In genomic region chr5:28984642-28985041, GRCh38 we compare ENCODE assay signal across 33 cellular contexts.
DNase-seq lines count a peak whose midpoint lies in the region; ATAC-seq, FAIRE-seq and TF ChIP-seq lines count a peak whose summit lies in the region.
"Had no signal": no experiment of that assay in that cellular context is flagged by ENCODE, and none has a peak within 500 bp of the region (broad histone marks: within the 10 kb centered on the region; RNA-seq: fewer than 3 reads in every experiment).

No MANE protein-coding gene starts in this region.

- POLR2A ChIA-PET in HepG2 (lab: Yijun Ruan, JAX) (no interaction called here), A549 (lab: Yijun Ruan, JAX) (no interaction called here), IMR-90 (lab: Charles Lee; ENCODE audit: unreplicated experiment) (no interaction called here), K562 (lab: Yijun Ruan, JAX) (no interaction called here)

- no peak overlapping the region for H3K4me3 ChIP-seq in HepG2 (replicated peaks in 1 of 3; ENCODE audit: insufficient read depth in 1 of 3, low read depth in 2 of 3, low read length in 3 of 3)
- H3K4me3 ChIP-seq in right lobe of liver, result no peak overlapping the region
- no peak overlapping the region for H3K4me3 ChIP-seq in A549
- H3K4me3 ChIP-seq in IMR-90 (ENCODE audit: insufficient read depth, low read depth, low read length), result no peak overlapping the region
- no peak overlapping the region for H3K4me3 ChIP-seq in K562
- no peak overlapping the region for H3K4me3 ChIP-seq in testis
- H3K4me3 ChIP-seq: BLaER1; BLaER1 treated with 17β-estradiol and CSF1 and Interleukin-3, amounts not matched to agents 10 nM and 100 nM had no signal

- H3K4me2 ChIP-seq in HepG2 (ENCODE audit: low read depth, low read length) (no peak overlapping the region), A549 (no peak overlapping the region), IMR-90 (ENCODE audit: low read depth, low read length) (no peak overlapping the region), K562 (ENCODE audit: insufficient read depth, low read length) (no peak overlapping the region)
- H3K4me2 ChIP-seq: BLaER1; BLaER1 treated with 17β-estradiol and CSF1 and Interleukin-3, amounts not matched to agents 10 nM and 100 nM had no signal

- H3K9me1 ChIP-seq in IMR-90 (ENCODE audit: insufficient read depth, low read length) (no peaks in the 10 kb centered on the region), K562 (ENCODE audit: control insufficient read depth, insufficient read depth, low read length) (no peaks in the 10 kb centered on the region)

- DNase-seq in HepG2 (ENCODE audit: low spot score) (no peak), right lobe of liver (no peak), A549 (ENCODE audit: low read depth in 1 of 2, low spot score in 1 of 2) (no peak), IMR-90 (no peak), K562 (ENCODE audit: extremely low read depth in 1 of 4, low spot score in 3 of 4) (no peak), AG08396 (ENCODE audit: low spot score) (no peak), testis (no peak)
- DNase-seq in stimulated activated CD4-positive, alpha-beta T cell treated with anti-CD3 and anti-CD28 coated beads, Interleukin-2, amount 100 ng/mL, for 48 hours, result no peak
- DNase-seq: 8988T; ACHN; AML-193; BE2C; C1 segment of cervical spinal cord; Caco-2; Calu3; CD4-positive, alpha-beta T cell; CD4-positive, CD25-positive, alpha-beta regulatory T cell; CD8-positive, alpha-beta memory T cell; CD8-positive, alpha-beta T cell; COR-L47; DMS 273 treated with DMSO at 0.1 percent for 48 hours; DMS153; DMS53; DMS79; DMS79 treated with DMSO at 0.1 percent for 48 hours; DND-41; EL had no signal

- no peak for TF ChIP-seq POLR2A in HepG2 (IDR thresholded peaks at IDR 0.05; ENCODE audit: insufficient read depth in 1 of 2, low read depth in 2 of 2, low read length in 2 of 2)
- no peak for TF ChIP-seq POLR2A in right lobe of liver (IDR thresholded peaks at IDR 0.05)
- no peak for TF ChIP-seq POLR2A in A549 (IDR thresholded peaks at IDR 0.05; ENCODE audit: low read length)
- TF ChIP-seq POLR2A in IMR-90 (IDR thresholded peaks at IDR 0.05; ENCODE audit: low read depth, low read length), result no peak
- no peak for TF ChIP-seq POLR2A in K562 (conservative IDR thresholded peaks at IDR 0.05)
- no peak for TF ChIP-seq POLR2A in testis (IDR thresholded peaks at IDR 0.05)

- in situ Hi-C loops in HepG2 (cut with HindIII; ENCODE audit: extremely low pct_ligation_motif_present, low pct_unique_long_range_greater_than_20kb) (no loop called here), IMR-90 (cut with MboI; ENCODE audit: low sequenced_read_pairs) (no loop called here), K562 (cut with MboI) (no loop called here)

- no peak overlapping the region for H3K56ac ChIP-seq in IMR-90 (ENCODE audit: extremely low read depth, insufficient read depth, low read length)

- H3K9ac ChIP-seq in HepG2 (ENCODE audit: insufficient read depth, low read depth, low read length) (no peak overlapping the region), IMR-90 (ENCODE audit: low read depth, low read length) (no peak overlapping the region), K562 (ENCODE audit: insufficient read depth in 1 of 2, low read depth in 2 of 2, low read length in 2 of 2) (no peak overlapping the region)
- H3K9ac ChIP-seq: BLaER1; BLaER1 treated with 17β-estradiol and CSF1 and Interleukin-3, amounts not matched to agents 10 nM and 100 nM had no signal

- H2BK5ac ChIP-seq in IMR-90 (ENCODE audit: low read depth, low read length, poor library complexity, severe bottlenecking), result no peak overlapping the region

- no TSS peak for BruUV-seq in HepG2 (replicated peaks; lab: Mats Ljungman, UMichigan)
- no TSS peak for BruUV-seq in IMR-90 (replicated peaks; lab: Mats Ljungman, UMichigan)
- no TSS peak for BruUV-seq in K562 (replicated peaks; lab: Mats Ljungman, UMichigan)

- no peak overlapping the region for H3K23ac ChIP-seq in IMR-90 (ENCODE audit: low read depth, low read length)

- H3K4me1 ChIP-seq in HepG2 (ENCODE audit: insufficient read depth, low read length), result no peaks in the 10 kb centered on the region
- no peaks in the 10 kb centered on the region for H3K4me1 ChIP-seq in right lobe of liver
- no peaks in the 10 kb centered on the region for H3K4me1 ChIP-seq in A549
- no peaks in the 10 kb centered on the region for H3K4me1 ChIP-seq in IMR-90 (ENCODE audit: control insufficient read depth, insufficient read depth, low read length)
- no peaks in the 10 kb centered on the region for H3K4me1 ChIP-seq in K562 (replicated peaks in 1 of 2; ENCODE audit: control insufficient read depth in 2 of 2, insufficient read depth in 2 of 2, low read length in 2 of 2)
- no peaks in the 10 kb centered on the region for H3K4me1 ChIP-seq in testis
- H3K4me1 ChIP-seq: BE2C; BLaER1; BLaER1 treated with 17β-estradiol and CSF1 and Interleukin-3, amounts not matched to agents 10 nM and 100 nM; Caco-2 had no signal

- no peak overlapping the region for H2BK120ac ChIP-seq in IMR-90 (ENCODE audit: low read depth, low read length)

- dilution Hi-C loops in IMR-90 (cut with HindIII; ENCODE audit: low sequenced_read_pairs, unreplicated experiment), result no loop called here

- H4K20me1 ChIP-seq in HepG2 (ENCODE audit: insufficient read depth, low read length) (no peaks in the 10 kb centered on the region), IMR-90 (ENCODE audit: insufficient read depth, low read length) (no peaks in the 10 kb centered on the region), K562 (replicated peaks; ENCODE audit: control insufficient read depth, insufficient read depth, low read length) (no peaks in the 10 kb centered on the region)
- H4K20me1 ChIP-seq: BLaER1; BLaER1 treated with 17β-estradiol and CSF1 and Interleukin-3, amounts not matched to agents 10 nM and 100 nM had no signal

- 2% methylated on average over 2 of the region's 2 CpGs for WGBS in HepG2 (ENCODE audit: low lambda C conversion rate)
- 42% methylated on average over 2 of the region's 2 CpGs for WGBS in right lobe of liver (ENCODE audit: insufficient coverage, low coverage, low lambda C conversion rate, missing lambda C conversion rate)
- 15% methylated on average over 2 of the region's 2 CpGs for whole genome bisulfite sequencing in A549 (ENCODE audit: missing lambda C conversion rate)
- WGBS in IMR-90 (ENCODE audit: extremely low coverage in 2 of 2, insufficient read length in 1 of 2), 2 experiments, result no CpG with 5 or more reads among the region's 2 CpGs
- 52% methylated on average over 2 of the region's 2 CpGs for WGBS in K562 (ENCODE audit: insufficient coverage, low coverage, missing lambda C conversion rate)
- WGBS in testis, 2 donors, result 82 to 94% methylated on average over 2 of the region's 2 CpGs

- H4K5ac ChIP-seq in IMR-90 (ENCODE audit: low read depth, low read length), result no peak overlapping the region

- no peak overlapping the region for H3K27ac ChIP-seq in HepG2 (ENCODE audit: extremely low read length, insufficient read depth, low read length)
- no peak overlapping the region for H3K27ac ChIP-seq in right lobe of liver
- no peak overlapping the region for H3K27ac ChIP-seq in A549
- no peak overlapping the region for H3K27ac ChIP-seq in IMR-90 (ENCODE audit: insufficient read depth, low read length)
- no peak overlapping the region for H3K27ac ChIP-seq in K562 (ENCODE audit: extremely low read depth, low read depth, low read length)
- no peak overlapping the region for H3K27ac ChIP-seq in testis
- H3K27ac ChIP-seq: 22Rv1; BLaER1; BLaER1 treated with 17β-estradiol and CSF1 and Interleukin-3, amounts not matched to agents 10 nM and 100 nM; C4-2B had no signal

- CTCF ChIA-PET in HepG2 (lab: Yijun Ruan, JAX; ENCODE audit: low intra/inter-chr PET ratio, low total read pairs), result no interaction called here
- CTCF ChIA-PET in A549 (lab: Yijun Ruan, JAX), result no interaction called here
- CTCF ChIA-PET in IMR-90 (lab: Yijun Ruan, JAX), result no interaction called here
- CTCF ChIA-PET in K562 (lab: Yijun Ruan, JAX; ENCODE audit: low intra/inter-chr PET ratio), result no interaction called here

- H3K18ac ChIP-seq in IMR-90 (ENCODE audit: low read depth, low read length), result no peak overlapping the region

- TF ChIP-seq RAD21 in HepG2 (CRISPR knock-in tag; IDR thresholded peaks at IDR 0.05) (no peak), A549 (conservative IDR thresholded peaks at IDR 0.05 in 1 of 2, IDR thresholded peaks at IDR 0.05 in 1 of 2) (no peak), IMR-90 (IDR thresholded peaks at IDR 0.05; ENCODE audit: low read length) (no peak), K562 (CRISPR knock-in tag; conservative IDR thresholded peaks at IDR 0.05 in 1 of 2, IDR thresholded peaks at IDR 0.05 in 1 of 2) (no peak)

- no peak for TF ChIP-seq CTCF in HepG2 (CRISPR knock-in tag; IDR thresholded peaks at IDR 0.05)
- no peak for TF ChIP-seq CTCF in right lobe of liver (IDR thresholded peaks at IDR 0.05)
- no peak for TF ChIP-seq CTCF in A549 (IDR thresholded peaks at IDR 0.05)
- no peak for TF ChIP-seq CTCF in IMR-90 (conservative IDR thresholded peaks at IDR 0.05; ENCODE audit: low read depth, low read length)
- TF ChIP-seq CTCF in K562 (IDR thresholded peaks at IDR 0.05 in 2 of 3, conservative IDR thresholded peaks at IDR 0.05 in 1 of 3; ENCODE audit: insufficient read depth in 2 of 3, low read depth in 1 of 3, low read length in 3 of 3), result no peak
- TF ChIP-seq CTCF in testis (IDR thresholded peaks at IDR 0.05), result no peak

- H3K9me3 ChIP-seq in HepG2 (ENCODE audit: low read length), result peaks cover 27% of the 10 kb centered on the region
- H3K9me3 ChIP-seq in right lobe of liver, result no peaks in the 10 kb centered on the region
- H3K9me3 ChIP-seq in A549, result peaks cover 6% of the 10 kb centered on the region; the same call in 1 of the 3 replicates
- peaks cover 4% of the 10 kb centered on the region; the same call in 1 of the 2 replicates for H3K9me3 ChIP-seq in IMR-90 (ENCODE audit: control insufficient read depth, insufficient read depth, low read length)
- H3K9me3 ChIP-seq in K562 (replicated peaks; ENCODE audit: control insufficient read depth, insufficient read depth, low read depth, low read length), result peaks cover 2% of the 10 kb centered on the region; the same call in 1 of the 2 replicates
- no peaks in the 10 kb centered on the region for H3K9me3 ChIP-seq in testis
- H3K9me3 ChIP-seq: BE2C had no signal

- FAIRE-seq in HepG2 (lab: Jason Lieb, UNC), result no peak
- FAIRE-seq in A549 (lab: Jason Lieb, UNC), result no peak
- no peak for FAIRE-seq in K562 (lab: Jason Lieb, UNC)
- FAIRE-seq: A204.1, D721Med had no signal

- H2AFZ ChIP-seq in HepG2 (ENCODE audit: low read length), result no peak overlapping the region
- H2AFZ ChIP-seq in IMR-90 (replicated peaks; ENCODE audit: low read length, poor library complexity), result no peak overlapping the region
- no peak overlapping the region for H2AFZ ChIP-seq in K562 (ENCODE audit: low read depth, low read length)

- H3K4ac ChIP-seq in IMR-90 (ENCODE audit: low read depth, low read length), result no peak overlapping the region

- intact Hi-C loops in HepG2 (cut with micrococcal nuclease; ENCODE audit: unreplicated experiment) (no loop called here), right lobe of liver (cut with DNase I) (no loop called here), IMR-90 (cut with micrococcal nuclease) (no loop called here), K562 (cut with micrococcal nuclease) (no loop called here), testis (cut with DNase I; ENCODE audit: low total_unique reads) (no loop called here)

- H3K14ac ChIP-seq in IMR-90 (replicated peaks; ENCODE audit: low read depth, low read length), result no peak overlapping the region

- no peak overlapping the region for H4K8ac ChIP-seq in IMR-90 (ENCODE audit: low read depth in 2 of 2, low read length in 2 of 2)

- H2BK15ac ChIP-seq in IMR-90 (ENCODE audit: low read depth, low read length), result no peak overlapping the region

- no peaks in the 10 kb centered on the region for H3K79me1 ChIP-seq in IMR-90 (ENCODE audit: low read depth in 1 of 2, low read length in 2 of 2)

- no peaks in the 10 kb centered on the region for H3K36me3 ChIP-seq in HepG2 (replicated peaks in 1 of 2; ENCODE audit: control insufficient read depth in 1 of 2, insufficient read depth in 2 of 2, low read length in 2 of 2)
- no peaks in the 10 kb centered on the region for H3K36me3 ChIP-seq in right lobe of liver
- H3K36me3 ChIP-seq in IMR-90 (ENCODE audit: control insufficient read depth, insufficient read depth, low read length), result no peaks in the 10 kb centered on the region
- no peaks in the 10 kb centered on the region for H3K36me3 ChIP-seq in K562 (ENCODE audit: control insufficient read depth, insufficient read depth, low read length)
- H3K36me3 ChIP-seq in testis (ENCODE audit: low read depth, missing control alignments), result no peaks in the 10 kb centered on the region
- H3K36me3 ChIP-seq: BE2C; BLaER1; BLaER1 treated with 17β-estradiol and CSF1 and Interleukin-3, amounts not matched to agents 10 nM and 100 nM had no signal

- no peaks in the 10 kb centered on the region for H3K79me2 ChIP-seq in HepG2 (ENCODE audit: insufficient read depth, low read length)
- no peaks in the 10 kb centered on the region for H3K79me2 ChIP-seq in K562 (ENCODE audit: control insufficient read depth, insufficient read depth, low read length)

- no peak overlapping the region for H2AK5ac ChIP-seq in IMR-90 (ENCODE audit: low read depth, low read length)

- no peak for TF ChIP-seq EP300 in HepG2 (IDR thresholded peaks at IDR 0.05; ENCODE audit: low read depth in 2 of 2, low read length in 2 of 2)
- TF ChIP-seq EP300 in HepG2 (CRISPR knock-in tag; IDR thresholded peaks at IDR 0.05; ENCODE audit: borderline replicate concordance), result no peak
- TF ChIP-seq EP300 in A549 (IDR thresholded peaks at IDR 0.05), result no peak
- TF ChIP-seq EP300 in K562 (IDR thresholded peaks at IDR 0.05; ENCODE audit: low read length), result no peak

- ATAC-seq in HepG2 (no peak), right lobe of liver (no peak), A549 (no peak), IMR-90 (ENCODE audit: low read depth) (no peak), K562 (no peak)
- ATAC-seq: CD8-positive, alpha-beta T cell had no signal

- H2BK20ac ChIP-seq in IMR-90 (ENCODE audit: low read depth, low read length), result no peak overlapping the region

- H4K91ac ChIP-seq in IMR-90 (ENCODE audit: insufficient read depth, low read depth, low read length), result no peak overlapping the region

- no peaks in the 10 kb centered on the region for H3K27me3 ChIP-seq in HepG2 (ENCODE audit: control insufficient read depth in 1 of 2, insufficient read depth in 2 of 2, low read length in 2 of 2)
- H3K27me3 ChIP-seq in right lobe of liver, result no peaks in the 10 kb centered on the region
- H3K27me3 ChIP-seq in IMR-90 (ENCODE audit: control insufficient read depth, insufficient read depth, low read length), result no peaks in the 10 kb centered on the region
- no peaks in the 10 kb centered on the region for H3K27me3 ChIP-seq in K562 (ENCODE audit: control insufficient read depth in 2 of 2, insufficient read depth in 2 of 2, low read length in 2 of 2)
- no peaks in the 10 kb centered on the region for H3K27me3 ChIP-seq in testis
- H3K27me3 ChIP-seq: BE2C; BLaER1; BLaER1 treated with 17β-estradiol and CSF1 and Interleukin-3, amounts not matched to agents 10 nM and 100 nM had no signal

- H2AK9ac ChIP-seq in IMR-90 (replicated peaks; ENCODE audit: low read depth, low read length, poor library complexity), result no peak overlapping the region

Comparison
In these comparisons a context has a peak if more than half of its experiments do, and no peak if none do; other contexts are left out.
1. Of the 241 proteins assayed by ChIP-seq in both HepG2 and K562: peak only in HepG2: none; only in K562: none; in both: MAFF; in neither: 239; mixed calls (peak in some experiments, not most) for 1.